ENCODE assay signal across 16 cellular contexts in the genomic region with DNA sequence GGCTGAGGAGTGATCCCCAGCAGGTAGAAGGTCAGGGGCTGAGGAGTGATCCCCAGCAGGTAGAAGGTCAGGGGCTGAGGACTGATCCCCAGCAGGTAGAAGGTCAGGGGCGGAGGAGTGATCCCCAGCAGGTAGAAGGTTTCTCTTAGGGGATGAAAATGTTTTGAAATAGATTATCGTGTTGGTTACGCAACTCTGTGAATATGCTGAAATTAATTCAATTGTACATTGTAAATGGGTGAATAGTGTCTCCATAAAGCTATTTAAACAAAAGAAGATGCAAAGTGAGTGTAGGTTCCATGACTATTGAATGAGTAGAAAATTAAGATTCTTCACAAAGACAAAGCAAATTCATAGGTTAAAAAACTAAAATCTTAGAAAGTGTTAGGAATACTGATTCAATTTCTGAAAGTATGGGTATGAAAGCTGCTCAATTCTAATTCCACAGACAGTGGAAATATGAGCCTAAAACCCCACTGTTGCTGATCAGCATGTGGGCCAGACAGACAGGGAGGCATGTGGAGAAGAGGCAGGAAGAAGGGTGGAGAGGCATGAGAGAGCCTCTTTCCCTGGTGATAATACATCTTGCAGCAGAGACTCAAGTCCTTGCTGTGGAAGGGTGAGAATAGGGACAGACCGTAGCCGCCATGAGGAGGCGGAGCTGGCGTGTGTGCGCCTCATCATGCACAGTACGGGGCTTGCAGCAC.
DNase-seq lines count a peak whose midpoint lies in the region; ATAC-seq, FAIRE-seq and TF ChIP-seq lines count a peak whose summit lies in the region.
"Had no signal": no experiment of that assay in that cellular context is flagged by ENCODE, and none has a peak within 500 bp of the region (broad histone marks: within the 10 kb centered on the region; RNA-seq: fewer than 3 reads in every experiment).

No MANE protein-coding gene starts in this region.

- H2AK5ac ChIP-seq in H1 (ENCODE audit: low read depth, low read length), result no peak overlapping the region

- no peak overlapping the region for H3K14ac ChIP-seq in H1 (ENCODE audit: insufficient read length)

- H3K4me3 ChIP-seq in HepG2 (replicated peaks in 1 of 3; ENCODE audit: insufficient read depth in 1 of 3, low read depth in 2 of 3, low read length in 3 of 3) (no peak overlapping the region), right lobe of liver (no peak overlapping the region), H1 (ENCODE audit: extremely low read depth in 1 of 4, insufficient read depth in 2 of 4, low read depth in 3 of 4, low read length in 4 of 4) (no peak overlapping the region)
- H3K4me3 ChIP-seq: A549, SJCRH30 had no signal

- H3K4me3 Mint-ChIP-seq in stimulated activated effector memory CD8-positive, alpha-beta T cell treated with anti-CD3 and anti-CD28 coated beads, Interleukin-12 subunit alpha, Interleukin-12 subunit beta, amount 100 ng/mL, for 72 hours, result no peak overlapping the region
- H3K4me3 Mint-ChIP-seq in activated CD8-positive, alpha-beta memory T cell treated with anti-CD3 and anti-CD28 coated beads, Interleukin-2, amount 10 ng/mL, durations not matched to agents 7 days and 5 days, result no peak overlapping the region
- H3K4me3 Mint-ChIP-seq in T-cell, result no peak overlapping the region

- no peaks in the 10 kb centered on the region for H3K23me2 ChIP-seq in H1 (ENCODE audit: low read depth, low read length)

- H3K9me3 ChIP-seq in HepG2 (ENCODE audit: low read length) (no peaks in the 10 kb centered on the region), right lobe of liver (no peaks in the 10 kb centered on the region), H1 (ENCODE audit: insufficient read depth in 2 of 2, low read depth in 1 of 2, low read length in 1 of 2) (no peaks in the 10 kb centered on the region)
- H3K9me3 ChIP-seq: A549, SJCRH30 had no signal

- H3K4ac ChIP-seq in H1 (replicated peaks; ENCODE audit: insufficient read length, low read depth, low read length), result no peak overlapping the region

- H4K5ac ChIP-seq in H1 (ENCODE audit: insufficient read length, low read depth, low read length), result no peak overlapping the region

- TF ChIP-seq EP300 in HepG2 (IDR thresholded peaks at IDR 0.05; ENCODE audit: low read depth in 2 of 2, low read length in 2 of 2) (no peak), HepG2 (CRISPR knock-in tag; IDR thresholded peaks at IDR 0.05; ENCODE audit: borderline replicate concordance) (no peak), H1 (IDR thresholded peaks at IDR 0.05; ENCODE audit: borderline replicate concordance in 1 of 2, low read depth in 2 of 2, low read length in 2 of 2) (no peak)

- H3K9ac ChIP-seq in HepG2 (ENCODE audit: insufficient read depth, low read depth, low read length) (no peak overlapping the region), H1 (replicated peaks in 1 of 4; ENCODE audit: extremely low read depth in 1 of 4, low read depth in 3 of 4, low read length in 3 of 4) (no peak overlapping the region)

- no peak for ATAC-seq in HepG2
- no peak for ATAC-seq in right lobe of liver
- no peak for ATAC-seq in stimulated activated effector memory CD8-positive, alpha-beta T cell treated with anti-CD3 and anti-CD28 coated beads, Interleukin-12 subunit alpha, Interleukin-12 subunit beta, amount 100 ng/mL, for 72 hours
- ATAC-seq in activated CD8-positive, alpha-beta memory T cell treated with anti-CD3 and anti-CD28 coated beads, Interleukin-2, amount 10 ng/mL, durations not matched to agents 7 days and 5 days, result no peak
- ATAC-seq in T-cell (replicated peaks in 1 of 4), result no peak
- ATAC-seq: A549 had no signal

- FAIRE-seq in HepG2 (lab: Jason Lieb, UNC) (no peak), H1 (lab: Jason Lieb, UNC) (peak; percentile 36)
- FAIRE-seq: A549 had no signal

- H2BK20ac ChIP-seq in H1 (ENCODE audit: low read length), result no peak overlapping the region

- no peak overlapping the region for H2AFZ ChIP-seq in HepG2 (ENCODE audit: low read length)
- H2AFZ ChIP-seq in H1 (ENCODE audit: low read length), result no peak overlapping the region

- no peak overlapping the region for H2BK15ac ChIP-seq in H1 (ENCODE audit: low read length)

- H3K23ac ChIP-seq in H1 (ENCODE audit: insufficient read length), result no peak overlapping the region

- peak overlapping the region; percentile 21 for H3K27ac Mint-ChIP-seq in stimulated activated effector memory CD8-positive, alpha-beta T cell treated with anti-CD3 and anti-CD28 coated beads, Interleukin-12 subunit alpha, Interleukin-12 subunit beta, amount 100 ng/mL, for 72 hours
- H3K27ac Mint-ChIP-seq in activated CD8-positive, alpha-beta memory T cell treated with anti-CD3 and anti-CD28 coated beads, Interleukin-2, amount 10 ng/mL, durations not matched to agents 7 days and 5 days, result no peak overlapping the region
- no peak overlapping the region for H3K27ac Mint-ChIP-seq in T-cell

- CTCF ChIA-PET in HepG2 (lab: Yijun Ruan, JAX; ENCODE audit: low intra/inter-chr PET ratio, low total read pairs) (no interaction called here), H1 (lab: Charles Lee; ENCODE audit: partially characterized antibody) (no interaction called here), T-cell (lab: Charles Lee) (no interaction called here)
- CTCF ChIA-PET in activated CD8-positive, alpha-beta memory T cell treated with anti-CD3 and anti-CD28 coated beads, Interleukin-2, amount 10 ng/mL, durations not matched to agents 7 days and 5 days (lab: Charles Lee), result no interaction called here

- 95% methylated on average over 9 of the region's 9 CpGs for WGBS in HepG2 (ENCODE audit: low lambda C conversion rate)
- WGBS in right lobe of liver (ENCODE audit: insufficient coverage, low coverage, low lambda C conversion rate, missing lambda C conversion rate), result 82% methylated on average over 4 of the region's 9 CpGs
- 91% methylated on average over 9 of the region's 9 CpGs; no CpG with 5 or more reads in 1 of the 2 experiments for WGBS in H1 (ENCODE audit: extremely low coverage in 1 of 2, insufficient coverage in 1 of 2, insufficient read length in 1 of 2, insufficient replicate concordance in 2 of 2, low coverage in 1 of 2, low lambda C conversion rate in 2 of 2, missing lambda C conversion rate in 1 of 2), 2 experiments

- DNase-seq in HepG2 (ENCODE audit: low spot score) (no peak), right lobe of liver (no peak), NCI-H69 (lab: John Stamatoyannopoulos, UW) (peak; percentile 47), H1 (ENCODE audit: low read depth in 1 of 2, low spot score in 2 of 2) (no peak), T-cell (no peak), T1000 (lab: John Stamatoyannopoulos, UW) (no peak)
- DNase-seq in stimulated activated effector memory CD8-positive, alpha-beta T cell treated with anti-CD3 and anti-CD28 coated beads, Interleukin-12 subunit alpha, Interleukin-12 subunit beta, amount 100 ng/mL, for 72 hours (ENCODE audit: low spot score in 2 of 2), result no peak
- DNase-seq in activated CD8-positive, alpha-beta memory T cell treated with anti-CD3 and anti-CD28 coated beads, Interleukin-2, amount 10 ng/mL, durations not matched to agents 7 days and 5 days, result no peak
- DNase-seq: AML-193; CD4-positive, CD25-positive, alpha-beta regulatory T cell; DMS53; NCI-H1105; NCI-H187; NCI-H748 treated with DMSO at 0.1 percent for 48 hours; SJCRH30 had no signal

- no peaks in the 10 kb centered on the region for H4K20me1 ChIP-seq in HepG2 (ENCODE audit: insufficient read depth, low read length)
- no peaks in the 10 kb centered on the region for H4K20me1 ChIP-seq in H1 (replicated peaks in 1 of 2; ENCODE audit: control insufficient read depth in 1 of 2, insufficient read depth in 2 of 2, low read length in 2 of 2)

- H3K27ac ChIP-seq in HepG2 (ENCODE audit: extremely low read length, insufficient read depth, low read length) (no peak overlapping the region), right lobe of liver (no peak overlapping the region), H1 (ENCODE audit: low read depth, low read length) (no peak overlapping the region)
- H3K27ac ChIP-seq: A549, SJCRH30 had no signal

- no TSS peak for BruUV-seq in HepG2 (replicated peaks; lab: Mats Ljungman, UMichigan)

- no peak overlapping the region for H2BK12ac ChIP-seq in H1 (ENCODE audit: low read depth, low read length)

- in situ Hi-C loops in HepG2 (cut with HindIII; ENCODE audit: extremely low pct_ligation_motif_present, low pct_unique_long_range_greater_than_20kb), result no loop called here

- H3K4me1 Mint-ChIP-seq in stimulated activated effector memory CD8-positive, alpha-beta T cell treated with anti-CD3 and anti-CD28 coated beads, Interleukin-12 subunit alpha, Interleukin-12 subunit beta, amount 100 ng/mL, for 72 hours, result peaks cover 7% of the 10 kb centered on the region
- no peaks in the 10 kb centered on the region for H3K4me1 Mint-ChIP-seq in activated CD8-positive, alpha-beta memory T cell treated with anti-CD3 and anti-CD28 coated beads, Interleukin-2, amount 10 ng/mL, durations not matched to agents 7 days and 5 days
- peaks cover 0 to 2% (median 0%) of the 10 kb centered on the region in 3 donors for H3K4me1 Mint-ChIP-seq in T-cell

- no peaks in the 10 kb centered on the region for H3K79me2 ChIP-seq in HepG2 (ENCODE audit: insufficient read depth, low read length)
- no peaks in the 10 kb centered on the region for H3K79me2 ChIP-seq in H1 (ENCODE audit: control insufficient read depth in 1 of 2, insufficient read depth in 2 of 2, low read length in 2 of 2)

- H3K27me3 Mint-ChIP-seq in activated CD8-positive, alpha-beta memory T cell treated with anti-CD3 and anti-CD28 coated beads, Interleukin-2, amount 10 ng/mL, durations not matched to agents 7 days and 5 days, result no peaks in the 10 kb centered on the region
- no peaks in the 10 kb centered on the region for H3K27me3 Mint-ChIP-seq in T-cell
- H3K27me3 Mint-ChIP-seq: CD4-positive, CD25-positive, alpha-beta regulatory T cell had no signal

- no peak overlapping the region for H4K91ac ChIP-seq in H1 (replicated peaks; ENCODE audit: insufficient read length, low read length)

- no peak for TF ChIP-seq CTCF in HepG2 (CRISPR knock-in tag; IDR thresholded peaks at IDR 0.05)
- no peak for TF ChIP-seq CTCF in right lobe of liver (IDR thresholded peaks at IDR 0.05)
- TF ChIP-seq CTCF in H1 (IDR thresholded peaks at IDR 0.05; ENCODE audit: control extremely low read depth in 1 of 3, insufficient read depth in 1 of 3, low read depth in 1 of 3, low read length in 3 of 3), result no peak

- no peak overlapping the region for H4K8ac ChIP-seq in H1 (ENCODE audit: extremely low read depth, insufficient read depth, low read length)

- H3K36me3 Mint-ChIP-seq in stimulated activated effector memory CD8-positive, alpha-beta T cell treated with anti-CD3 and anti-CD28 coated beads, Interleukin-12 subunit alpha, Interleukin-12 subunit beta, amount 100 ng/mL, for 72 hours, result peaks cover 27% of the 10 kb centered on the region
- peaks cover 11% of the 10 kb centered on the region for H3K36me3 Mint-ChIP-seq in activated CD8-positive, alpha-beta memory T cell treated with anti-CD3 and anti-CD28 coated beads, Interleukin-2, amount 10 ng/mL, durations not matched to agents 7 days and 5 days
- H3K36me3 Mint-ChIP-seq in T-cell, result peaks cover 73% of the 10 kb centered on the region

- H3K27me3 ChIP-seq in HepG2 (ENCODE audit: control insufficient read depth in 1 of 2, insufficient read depth in 2 of 2, low read length in 2 of 2) (no peaks in the 10 kb centered on the region), right lobe of liver (no peaks in the 10 kb centered on the region), H1 (replicated peaks in 1 of 4; ENCODE audit: control insufficient read depth in 3 of 4, extremely low read depth in 1 of 4, insufficient read depth in 3 of 4, low read length in 3 of 4) (no peaks in the 10 kb centered on the region)
- H3K27me3 ChIP-seq: SJCRH30 had no signal

- H2BK120ac ChIP-seq in H1 (replicated peaks; ENCODE audit: low read depth, low read length), result no peak overlapping the region

- no peak overlapping the region for H2BK5ac ChIP-seq in H1 (ENCODE audit: low read depth, low read length)

- intact Hi-C loops in HepG2 (cut with micrococcal nuclease; ENCODE audit: unreplicated experiment) (no loop called here), right lobe of liver (cut with DNase I) (no loop called here)

- POLR2A ChIA-PET in HepG2 (lab: Yijun Ruan, JAX) (no interaction called here), H1 (lab: Charles Lee; ENCODE audit: partially characterized antibody) (no interaction called here), T-cell (lab: Charles Lee) (no interaction called here)

- H3K4me1 ChIP-seq in HepG2 (ENCODE audit: insufficient read depth, low read length) (no peaks in the 10 kb centered on the region), right lobe of liver (no peaks in the 10 kb centered on the region), H1 (replicated peaks in 1 of 4; ENCODE audit: control insufficient read depth in 3 of 4, insufficient read depth in 4 of 4, low read length in 3 of 4) (no peaks in the 10 kb centered on the region)
- H3K4me1 ChIP-seq: A549, SJCRH30 had no signal

- H3K4me2 ChIP-seq in HepG2 (ENCODE audit: low read depth, low read length) (no peak overlapping the region), H1 (ENCODE audit: insufficient read depth in 1 of 2, low read depth in 2 of 2, low read length in 2 of 2) (no peak overlapping the region)
- H3K4me2 ChIP-seq: A549 had no signal

- no peak overlapping the region for H3K56ac ChIP-seq in H1 (replicated peaks; ENCODE audit: insufficient read length, low read depth, low read length)

- H3K18ac ChIP-seq in H1 (ENCODE audit: extremely low read depth, low read length), result no peak overlapping the region

- no peaks in the 10 kb centered on the region for H3K79me1 ChIP-seq in H1 (ENCODE audit: low read depth, low read length)

- TF ChIP-seq RAD21 in HepG2 (CRISPR knock-in tag; IDR thresholded peaks at IDR 0.05) (no peak), H1 (IDR thresholded peaks at IDR 0.05 in 1 of 2, conservative IDR thresholded peaks at IDR 0.05 in 1 of 2; ENCODE audit: low read depth in 2 of 2, low read length in 2 of 2) (no peak)

- no peaks in the 10 kb centered on the region for H3K9me3 Mint-ChIP-seq in stimulated activated effector memory CD8-positive, alpha-beta T cell treated with anti-CD3 and anti-CD28 coated beads, Interleukin-12 subunit alpha, Interleukin-12 subunit beta, amount 100 ng/mL, for 72 hours
- no peaks in the 10 kb centered on the region for H3K9me3 Mint-ChIP-seq in activated CD8-positive, alpha-beta memory T cell treated with anti-CD3 and anti-CD28 coated beads, Interleukin-2, amount 10 ng/mL, durations not matched to agents 7 days and 5 days (ENCODE audit: low read depth)
- H3K9me3 Mint-ChIP-seq in T-cell, result no peaks in the 10 kb centered on the region

- no peak for TF ChIP-seq POLR2A in HepG2 (IDR thresholded peaks at IDR 0.05; ENCODE audit: insufficient read depth in 1 of 2, low read depth in 2 of 2, low read length in 2 of 2)
- no peak for TF ChIP-seq POLR2A in right lobe of liver (IDR thresholded peaks at IDR 0.05)
- no peak for TF ChIP-seq POLR2A in H1 (IDR thresholded peaks at IDR 0.05; ENCODE audit: control extremely low read depth in 1 of 2, low read depth in 2 of 2, low read length in 2 of 2)

- H3K36me3 ChIP-seq in HepG2 (replicated peaks in 1 of 2; ENCODE audit: control insufficient read depth in 1 of 2, insufficient read depth in 2 of 2, low read length in 2 of 2), result peaks cover 3 to 23% of the 10 kb centered on the region in 2 experiments; a peak in 3 of 5 replicates
- H3K36me3 ChIP-seq in right lobe of liver, result peaks cover 0 to 21% (median 4%) of the 10 kb centered on the region in 4 donors
- H3K36me3 ChIP-seq in H1 (ENCODE audit: control insufficient read depth in 2 of 4, insufficient read depth in 4 of 4, low read length in 3 of 4), result peaks cover 0 to 13% (median 0%) of the 10 kb centered on the region in 4 experiments; a peak in 1 of 8 replicates
- H3K36me3 ChIP-seq: SJCRH30 had no signal
